Comparison of ENCODE assay signal across 32 cellular contexts in genomic region chr22:33487041-33487716, GRCh38.
"Had no signal": no experiment of that assay in that cellular context is flagged by ENCODE, and none has a peak within 500 bp of the region (broad histone marks: within the 10 kb centered on the region; RNA-seq: fewer than 3 reads in every experiment).

No MANE protein-coding gene starts in this region.

- H3K27me3 ChIP-seq: adrenal gland, body of pancreas, brain microvascular endothelial cell, breast epithelium had no signal

- H3K27ac ChIP-seq: adrenal gland, body of pancreas, brain microvascular endothelial cell, breast epithelium, VCaP had no signal

- DNase-seq: activated B cell treated with CpG ODN at 0.5 μM for 24 hours; activated CD4-positive, alpha-beta memory T cell treated with anti-CD3 and anti-CD28 coated beads for 36 hours; activated CD4-positive, alpha-beta T cell treated with anti-CD3 and anti-CD28 coated beads for 4 hours; activated CD4-positive, alpha-beta T cell treated with anti-CD3 and anti-CD28 coated beads, Interleukin-2, amount 10 ng/mL, durations not matched to agents 24 days and 14 days; activated CD4-positive, alpha-beta T cell treated with anti-CD3 and anti-CD28 coated beads, Interleukin-2, amount 50 U/mL, for 1 hour; activated CD4-positive, alpha-beta T cell treated with anti-CD3 and anti-CD28 coated beads, Interleukin-2, amount 50 U/mL, for 4 hours; activated CD4-positive, CD25-positive, alpha-beta regulatory T cell treated with anti-CD3 and anti-CD28 coated beads, Interleukin-2, amount 50 U/mL, for 72 hours; activated CD8-positive, alpha-beta memory T cell treated with anti-CD3 and anti-CD28 coated beads, Interleukin-2, amount 50 U/mL, for 4 hours; activated CD8-positive, alpha-beta T cell treated with anti-CD3 and anti-CD28 coated beads for 36 hours; activated effector memory CD4-positive, alpha-beta T cell treated with anti-CD3 and anti-CD28 coated beads, Interleukin-2, amount 50 U/mL, for 16 hours; activated gamma-delta T cell treated with Interleukin-2 at 50 U/mL for 16 hours; activated naive CD4-positive, alpha-beta T cell; activated naive CD4-positive, alpha-beta T cell treated with anti-CD3 and anti-CD28 coated beads for 36 hours; activated naive CD4-positive, alpha-beta T cell treated with anti-CD3 and anti-CD28 coated beads, Interleukin-2, amount 50 U/mL, for 16 hours; activated naive CD8-positive, alpha-beta T cell treated with anti-CD3 and anti-CD28 coated beads for 36 hours; activated T-cell treated with anti-CD3 and anti-CD28 coated beads for 4 hours; activated T-cell treated with anti-CD3 and anti-CD28 coated beads, Interleukin-2, amount 50 U/mL, for 1 hour; activated T-cell treated with anti-CD3 and anti-CD28 coated beads, Interleukin-2, amount 50 U/mL, for 4 hours; activated T-cell treated with anti-CD3 and anti-CD28 coated beads, Interleukin-2, amount 50 U/mL, for 72 hours; adrenal gland; amniotic stem cell; aorta; body of pancreas; brain microvascular endothelial cell; central memory CD4-positive, alpha-beta T cell; T-helper 1 cell; T-helper 2 cell; T-helper 9 cell had no signal

- H3K9me3 ChIP-seq: adrenal gland, body of pancreas, breast epithelium had no signal

- H3K4me1 ChIP-seq: breast epithelium had no signal

- H3K36me3 ChIP-seq: adrenal gland, brain microvascular endothelial cell, breast epithelium had no signal

- H3K4me3 ChIP-seq: adrenal gland, body of pancreas, breast epithelium had no signal

- ATAC-seq: activated CD8-positive, alpha-beta T cell treated with anti-CD3 and anti-CD28 coated beads for 36 hours; activated naive CD4-positive, alpha-beta T cell treated with anti-CD3 and anti-CD28 coated beads, Interleukin-2, amount 50 U/mL, for 72 hours; activated T-cell treated with anti-CD3 and anti-CD28 coated beads, Interleukin-2, amount 50 U/mL, for 4 hours; activated T-cell treated with anti-CD3 and anti-CD28 coated beads, Interleukin-2, amount 50 U/mL, for 72 hours; activated T-helper 17 cell treated with anti-CD3 and anti-CD28 coated beads, Interleukin-2, amount 50 U/mL, for 72 hours; body of pancreas had no signal
